20 cellular contexts compared by ENCODE assay signal in the genomic region with DNA sequence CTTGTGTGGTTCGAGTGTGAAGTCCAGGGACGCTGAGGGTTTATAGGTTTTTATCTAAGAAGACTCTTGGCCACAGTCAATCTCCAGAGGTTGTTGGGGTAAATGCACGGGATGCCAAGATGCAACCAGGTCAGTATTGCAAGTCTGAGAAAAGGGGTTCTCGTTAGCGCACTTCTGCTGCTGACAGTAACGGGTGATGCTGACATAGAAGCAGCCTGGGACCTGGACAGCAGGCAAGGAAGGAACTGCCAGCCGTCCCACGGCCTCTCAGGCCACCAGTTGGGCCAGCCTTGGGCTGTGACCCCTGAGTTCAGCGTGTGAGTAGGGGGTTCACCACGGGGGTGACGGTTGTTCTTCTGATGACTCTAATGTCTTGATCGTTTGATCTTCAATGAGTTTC.
"Had no signal": no experiment of that assay in that cellular context is flagged by ENCODE, and none has a peak within 500 bp of the region (broad histone marks: within the 10 kb centered on the region; RNA-seq: fewer than 3 reads in every experiment).

No MANE protein-coding gene starts in this region.

- H3K9me3 ChIP-seq: SK-N-SH had no signal

- H3K9ac ChIP-seq: SK-N-SH had no signal

- DNase-seq: IMR-90, Karpas-422, KG1, MV-4-11, NCI-H1048, NCI-H1105, NCI-H1417 treated with DMSO at 0.1 percent for 48 hours, NCI-H146, NCI-H1694 treated with DMSO at 0.1 percent for 48 hours, NCI-H1930, NCI-H2081, NCI-H2107, NCI-H2227 treated with DMSO at 0.1 percent for 48 hours, NCI-H524, NCI-H526 treated with DMSO at 0.1 percent for 48 hours, NCI-H748 treated with DMSO at 0.1 percent for 48 hours, RPMI8226, SHP77, SK-N-SH had no signal

- H3K4me2 ChIP-seq: SK-N-SH had no signal

- ATAC-seq: HepG2 had no signal
